1 cellular context compared by ENCODE assay signal in the genomic region with DNA sequence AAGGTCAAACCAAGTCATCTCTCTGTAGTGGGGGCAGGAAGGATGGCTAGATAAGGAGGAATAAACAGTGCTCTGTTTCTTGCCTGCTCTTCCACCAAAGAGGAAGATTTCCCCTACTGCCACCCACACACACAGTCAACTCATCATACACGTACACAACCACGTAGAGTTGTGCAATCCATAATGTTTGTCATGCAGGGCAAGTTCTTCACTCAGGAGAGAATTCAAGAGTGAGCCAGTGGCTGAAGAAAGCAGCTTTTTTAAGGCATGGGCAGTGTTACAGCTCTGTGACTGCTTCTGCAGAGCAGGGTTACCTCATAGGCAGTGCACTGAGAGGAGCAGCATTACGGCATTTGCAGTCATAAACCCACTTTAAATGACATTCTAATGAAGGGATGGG.
TF ChIP-seq lines count a peak whose summit lies in the region.

No MANE protein-coding gene starts in this region.

TF ChIP-seq in GM23338, 12 proteins besides CTCF, POLR2A, EP300 and RAD21 (continued from another document):
- TF ChIP-seq ZNF462 (CRISPR knock-in tag; IDR thresholded peaks at IDR 0.05) (no peak), CREB1 (CRISPR knock-in tag; IDR thresholded peaks at IDR 0.05; ENCODE audit: low read depth) (no peak)
- TF ChIP-seq, protein P1, sequence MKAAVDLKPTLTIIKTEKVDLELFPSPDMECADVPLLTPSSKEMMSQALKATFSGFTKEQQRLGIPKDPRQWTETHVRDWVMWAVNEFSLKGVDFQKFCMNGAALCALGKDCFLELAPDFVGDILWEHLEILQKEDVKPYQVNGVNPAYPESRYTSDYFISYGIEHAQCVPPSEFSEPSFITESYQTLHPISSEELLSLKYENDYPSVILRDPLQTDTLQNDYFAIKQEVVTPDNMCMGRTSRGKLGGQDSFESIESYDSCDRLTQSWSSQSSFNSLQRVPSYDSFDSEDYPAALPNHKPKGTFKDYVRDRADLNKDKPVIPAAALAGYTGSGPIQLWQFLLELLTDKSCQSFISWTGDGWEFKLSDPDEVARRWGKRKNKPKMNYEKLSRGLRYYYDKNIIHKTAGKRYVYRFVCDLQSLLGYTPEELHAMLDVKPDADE (IDR thresholded peaks at IDR 0.05), result no peak
- TF ChIP-seq, protein P2, sequence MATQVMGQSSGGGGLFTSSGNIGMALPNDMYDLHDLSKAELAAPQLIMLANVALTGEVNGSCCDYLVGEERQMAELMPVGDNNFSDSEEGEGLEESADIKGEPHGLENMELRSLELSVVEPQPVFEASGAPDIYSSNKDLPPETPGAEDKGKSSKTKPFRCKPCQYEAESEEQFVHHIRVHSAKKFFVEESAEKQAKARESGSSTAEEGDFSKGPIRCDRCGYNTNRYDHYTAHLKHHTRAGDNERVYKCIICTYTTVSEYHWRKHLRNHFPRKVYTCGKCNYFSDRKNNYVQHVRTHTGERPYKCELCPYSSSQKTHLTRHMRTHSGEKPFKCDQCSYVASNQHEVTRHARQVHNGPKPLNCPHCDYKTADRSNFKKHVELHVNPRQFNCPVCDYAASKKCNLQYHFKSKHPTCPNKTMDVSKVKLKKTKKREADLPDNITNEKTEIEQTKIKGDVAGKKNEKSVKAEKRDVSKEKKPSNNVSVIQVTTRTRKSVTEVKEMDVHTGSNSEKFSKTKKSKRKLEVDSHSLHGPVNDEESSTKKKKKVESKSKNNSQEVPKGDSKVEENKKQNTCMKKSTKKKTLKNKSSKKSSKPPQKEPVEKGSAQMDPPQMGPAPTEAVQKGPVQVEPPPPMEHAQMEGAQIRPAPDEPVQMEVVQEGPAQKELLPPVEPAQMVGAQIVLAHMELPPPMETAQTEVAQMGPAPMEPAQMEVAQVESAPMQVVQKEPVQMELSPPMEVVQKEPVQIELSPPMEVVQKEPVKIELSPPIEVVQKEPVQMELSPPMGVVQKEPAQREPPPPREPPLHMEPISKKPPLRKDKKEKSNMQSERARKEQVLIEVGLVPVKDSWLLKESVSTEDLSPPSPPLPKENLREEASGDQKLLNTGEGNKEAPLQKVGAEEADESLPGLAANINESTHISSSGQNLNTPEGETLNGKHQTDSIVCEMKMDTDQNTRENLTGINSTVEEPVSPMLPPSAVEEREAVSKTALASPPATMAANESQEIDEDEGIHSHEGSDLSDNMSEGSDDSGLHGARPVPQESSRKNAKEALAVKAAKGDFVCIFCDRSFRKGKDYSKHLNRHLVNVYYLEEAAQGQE (IDR thresholded peaks at IDR 0.05; ENCODE audit: unreplicated experiment), result no peak
